9 cellular contexts compared by ENCODE assay signal in genomic region chr1:184212649-184213314, GRCh38.
DNase-seq lines count a peak whose midpoint lies in the region; ATAC-seq and TF ChIP-seq lines count a peak whose summit lies in the region.
"Had no signal": no experiment of that assay in that cellular context is flagged by ENCODE, and none has a peak within 500 bp of the region (broad histone marks: within the 10 kb centered on the region; RNA-seq: fewer than 3 reads in every experiment).

No MANE protein-coding gene starts in this region.

- no peaks in the 10 kb centered on the region for H3K9me3 ChIP-seq in hepatocyte (ENCODE audit: low read depth)
- no peaks in the 10 kb centered on the region for H3K9me3 ChIP-seq in uterus
- H3K9me3 ChIP-seq in stomach = no peaks in the 10 kb centered on the region
- H3K9me3 ChIP-seq: colonic mucosa had no signal

- 78% methylated on average over 7 of the region's 7 CpGs for WGBS in hepatocyte (ENCODE audit: low lambda C conversion rate, missing lambda C conversion rate)
- 58 to 72% (median 69%) methylated on average over 7 of the region's 7 CpGs for WGBS in stomach, 5 donors

- no peak for TF ChIP-seq CTCF in hepatocyte (IDR thresholded peaks at IDR 0.05; ENCODE audit: poor library complexity)
- no peak for TF ChIP-seq CTCF in uterus (IDR thresholded peaks at IDR 0.05)
- TF ChIP-seq CTCF in stomach (IDR thresholded peaks at IDR 0.05) = no peak

- no peak for ATAC-seq in HG03095 (IDR thresholded peaks at IDR 0.05; ENCODE audit: unreplicated experiment)
- ATAC-seq: activated CD8-positive, alpha-beta T cell treated with anti-CD3 and anti-CD28 coated beads for 36 hours had no signal

- peaks cover 3% of the 10 kb centered on the region for H3K4me1 ChIP-seq in hepatocyte (ENCODE audit: insufficient read depth)
- H3K4me1 ChIP-seq in uterus = peaks cover 0 to 4% of the 10 kb centered on the region in 2 donors
- H3K4me1 ChIP-seq in stomach = no peaks in the 10 kb centered on the region
- H3K4me1 ChIP-seq: colonic mucosa had no signal

- DNase-seq in HS-27A (ENCODE audit: low read depth) (peak; percentile 45), SW480 (ENCODE audit: low spot score) (peak; percentile 6), hepatocyte (ENCODE audit: low spot score) (peak; percentile 71), uterus (peak; percentile 43 to 46), NCI-H82 treated with DMSO at 0.1 percent for 48 hours (lab: John Stamatoyannopoulos, UW; ENCODE audit: unreplicated experiment) (no peak), stomach (no peak)
- DNase-seq: activated CD8-positive, alpha-beta T cell treated with anti-CD3 and anti-CD28 coated beads for 36 hours; colonic mucosa had no signal

- intact Hi-C loops in uterus (cut with DNase I; ENCODE audit: low total_unique reads) (no loop called here), stomach (cut with DNase I; ENCODE audit: low total_unique reads) (no loop called here)

- no peaks in the 10 kb centered on the region for H3K9me2 ChIP-seq in hepatocyte (replicated peaks; ENCODE audit: insufficient read depth)

- H3K27ac ChIP-seq in hepatocyte = peak overlapping the region; percentile 71
- H3K27ac ChIP-seq in uterus = peak overlapping the region; percentile 79 to 82
- H3K27ac ChIP-seq in stomach = no peak overlapping the region
- H3K27ac ChIP-seq: colonic mucosa had no signal

- H3K27me3 ChIP-seq in hepatocyte = no peaks in the 10 kb centered on the region
- H3K27me3 ChIP-seq in uterus = no peaks in the 10 kb centered on the region
- H3K27me3 ChIP-seq in stomach = no peaks in the 10 kb centered on the region
- H3K27me3 ChIP-seq: colonic mucosa had no signal

- TF ChIP-seq EP300 in stomach (IDR thresholded peaks at IDR 0.05) = no peak

- no peak overlapping the region for H3K4me2 ChIP-seq in hepatocyte

- no peak for TF ChIP-seq POLR2A in uterus (IDR thresholded peaks at IDR 0.05)
- TF ChIP-seq POLR2A in stomach (IDR thresholded peaks at IDR 0.05) = no peak

- H3K79me2 ChIP-seq in hepatocyte = no peaks in the 10 kb centered on the region

- H4K20me1 ChIP-seq in hepatocyte (ENCODE audit: insufficient read depth, poor library complexity, severe bottlenecking) = no peaks in the 10 kb centered on the region

- H3K36me3 ChIP-seq in hepatocyte (replicated peaks; ENCODE audit: insufficient read depth, low read depth) = no peaks in the 10 kb centered on the region
- no peaks in the 10 kb centered on the region for H3K36me3 ChIP-seq in uterus
- no peaks in the 10 kb centered on the region for H3K36me3 ChIP-seq in stomach
- H3K36me3 ChIP-seq: colonic mucosa had no signal

- no peak overlapping the region for H3K4me3 ChIP-seq in hepatocyte
- no peak overlapping the region for H3K4me3 ChIP-seq in uterus
- no peak overlapping the region for H3K4me3 ChIP-seq in stomach
- H3K4me3 ChIP-seq: colonic mucosa had no signal

- H2AFZ ChIP-seq in hepatocyte = peak overlapping the region; percentile 35

Comparison
In these comparisons a context has a peak if more than half of its experiments do, and no peak if none do; other contexts are left out.
1. DNase-seq: peak in HS-27A (single experiment), SW480 (single experiment), hepatocyte (single experiment) and uterus (2 of 2); none in NCI-H82 treated with DMSO at 0.1 percent for 48 hours (single experiment) and stomach (single experiment).
2. H3K27ac ChIP-seq: peak in hepatocyte (single experiment) and uterus (2 of 2); none in stomach (0 of 5).